Comparison of ENCODE assay signal across 9 cellular contexts in the genomic region with DNA sequence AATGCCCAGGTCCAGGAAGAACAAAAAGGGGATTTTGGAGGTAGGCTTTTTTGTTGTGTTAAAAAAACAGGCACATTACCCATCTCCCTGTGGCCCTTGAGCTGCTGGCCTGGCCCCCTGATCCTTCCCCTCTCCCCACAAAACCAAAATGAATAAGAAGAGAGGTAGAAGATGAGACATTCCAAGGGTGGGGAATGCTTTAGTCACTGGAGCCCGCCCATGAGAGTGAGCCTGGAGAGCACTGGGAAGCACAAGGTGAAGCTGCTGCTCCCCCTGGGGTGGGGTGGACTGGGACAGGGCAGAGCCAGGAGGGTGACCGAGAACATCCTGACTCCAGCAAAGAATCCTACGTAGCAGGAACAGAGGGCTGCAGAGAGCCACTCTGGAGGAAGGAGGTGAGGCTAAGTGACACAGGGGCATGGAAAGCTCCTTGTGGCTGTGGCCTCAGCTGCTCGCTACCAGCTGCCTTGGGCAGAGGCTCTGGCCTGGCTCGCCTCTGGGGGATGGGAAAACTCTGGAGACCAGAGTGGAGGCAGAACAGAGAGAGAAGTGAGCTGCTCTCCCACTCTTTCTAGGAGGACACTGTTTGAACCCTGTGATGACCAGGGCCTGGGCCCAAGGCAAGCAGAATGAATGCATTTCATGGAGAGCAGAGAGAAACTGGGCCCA. TPM values are rescaled to one million over a fixed set of nuclear protein-coding genes. Genes with fewer than 3 reads are reported as not detected.
DNase-seq lines count a peak whose midpoint lies in the region; ATAC-seq and TF ChIP-seq lines count a peak whose summit lies in the region.
"Had no signal": no experiment of that assay in that cellular context is flagged by ENCODE, and none has a peak within 500 bp of the region (broad histone marks: within the 10 kb centered on the region; RNA-seq: fewer than 3 reads in every experiment).

No MANE protein-coding gene starts in this region.

- peak overlapping the region; percentile 67 to 94 for H3K27ac Mint-ChIP-seq in activated naive CD4-positive, alpha-beta T cell treated with anti-CD3 and anti-CD28 coated beads, Interleukin-2, amount 50 U/mL, for 72 hours
- peak overlapping the region; percentile 55 for H3K27ac Mint-ChIP-seq in activated CD8-positive, alpha-beta T cell treated with anti-CD3 and anti-CD28 coated beads for 36 hours
- peak overlapping the region; percentile 88 to 96 for H3K27ac Mint-ChIP-seq in stimulated activated naive CD8-positive, alpha-beta T cell treated with anti-CD3 and anti-CD28 coated beads, Interleukin-15, amount 100 ng/mL, for 72 hours

- H3K4me1 ChIP-seq in effector memory CD4-positive, alpha-beta T cell (ENCODE audit: control insufficient read depth, insufficient read depth, low read length, poor library complexity, severe bottlenecking), result peaks cover 5% of the 10 kb centered on the region

- H3K4me3 Mint-ChIP-seq in activated CD8-positive, alpha-beta T cell treated with anti-CD3 and anti-CD28 coated beads for 36 hours, result no peak overlapping the region
- peak overlapping the region in 1 of 2 donors; percentile 72 for H3K4me3 Mint-ChIP-seq in stimulated activated naive CD8-positive, alpha-beta T cell treated with anti-CD3 and anti-CD28 coated beads, Interleukin-15, amount 100 ng/mL, for 72 hours

- no peak for DNase-seq in activated naive CD4-positive, alpha-beta T cell treated with anti-CD3 and anti-CD28 coated beads, Interleukin-2, amount 50 U/mL, for 72 hours (ENCODE audit: low spot score in 2 of 2)
- DNase-seq in activated naive CD4-positive, alpha-beta T cell (lab: John Stamatoyannopoulos, UW), result no peak
- no peak for DNase-seq in activated CD8-positive, alpha-beta T cell treated with anti-CD3 and anti-CD28 coated beads for 36 hours
- DNase-seq in iPS-NIHi7 (ENCODE audit: extremely low spot score) (peak; percentile 27), NCI-H1694 treated with DMSO at 0.1 percent for 48 hours (lab: John Stamatoyannopoulos, UW) (no peak)
- DNase-seq in stimulated activated naive CD8-positive, alpha-beta T cell treated with anti-CD3 and anti-CD28 coated beads, Interleukin-15, amount 100 ng/mL, for 72 hours, result no peak
- no peak for DNase-seq in effector memory CD4-positive, alpha-beta T cell

- CTCF ChIA-PET in activated CD8-positive, alpha-beta T cell treated with anti-CD3 and anti-CD28 coated beads for 36 hours (lab: Charles Lee), result interaction anchor here (0.7 to 3.3 kb wide), 14 partner anchors 10 to 445 kb away, joined by 3 to 42 read pairs (median 5); a partner anchor contains a TSS

- no peaks in the 10 kb centered on the region for H3K9me3 ChIP-seq in effector memory CD4-positive, alpha-beta T cell (ENCODE audit: control insufficient read depth, low read length)

- H3K4me3 ChIP-seq in effector memory CD4-positive, alpha-beta T cell (ENCODE audit: insufficient read depth, low read depth, low read length, poor library complexity, severe bottlenecking), result no peak overlapping the region
- H3K4me3 ChIP-seq: GM12878 had no signal

- TF ChIP-seq CTCF in activated CD8-positive, alpha-beta T cell treated with anti-CD3 and anti-CD28 coated beads for 36 hours (IDR thresholded peaks at IDR 0.05), result no peak

- H3K36me3 Mint-ChIP-seq in activated naive CD4-positive, alpha-beta T cell treated with anti-CD3 and anti-CD28 coated beads, Interleukin-2, amount 50 U/mL, for 72 hours, result peaks cover 6 to 10% of the 10 kb centered on the region in 2 donors
- H3K36me3 Mint-ChIP-seq in activated CD8-positive, alpha-beta T cell treated with anti-CD3 and anti-CD28 coated beads for 36 hours (ENCODE audit: low read depth), result peaks cover 7% of the 10 kb centered on the region

- POLR2A ChIA-PET in activated CD8-positive, alpha-beta T cell treated with anti-CD3 and anti-CD28 coated beads for 36 hours (lab: Charles Lee), result interaction anchor here (0.6 to 1.0 kb wide), 3 partner anchors 10 to 354 kb away, joined by 3 read pairs; no protein-coding TSS in a partner anchor

- no peaks in the 10 kb centered on the region for H3K27me3 Mint-ChIP-seq in activated CD8-positive, alpha-beta T cell treated with anti-CD3 and anti-CD28 coated beads for 36 hours
- no peaks in the 10 kb centered on the region for H3K27me3 Mint-ChIP-seq in stimulated activated naive CD8-positive, alpha-beta T cell treated with anti-CD3 and anti-CD28 coated beads, Interleukin-15, amount 100 ng/mL, for 72 hours

- intact Hi-C loops in activated CD8-positive, alpha-beta T cell treated with anti-CD3 and anti-CD28 coated beads for 36 hours (cut with micrococcal nuclease), result loop anchor here (1.0 kb wide), 1 partner anchor 351 kb away; no protein-coding TSS in a partner anchor

- peak in 1 of 2 donors; percentile 14 for ATAC-seq in activated naive CD4-positive, alpha-beta T cell treated with anti-CD3 and anti-CD28 coated beads, Interleukin-2, amount 50 U/mL, for 72 hours
- no peak for ATAC-seq in activated CD8-positive, alpha-beta T cell treated with anti-CD3 and anti-CD28 coated beads for 36 hours
- ATAC-seq in stimulated activated naive CD8-positive, alpha-beta T cell treated with anti-CD3 and anti-CD28 coated beads, Interleukin-15, amount 100 ng/mL, for 72 hours, result peak; percentile 40
- no peak for ATAC-seq in HG03108 (IDR thresholded peaks at IDR 0.05; ENCODE audit: unreplicated experiment)

- H3K9me3 Mint-ChIP-seq in activated naive CD4-positive, alpha-beta T cell treated with anti-CD3 and anti-CD28 coated beads, Interleukin-2, amount 50 U/mL, for 72 hours, result peaks cover 0 to 3% of the 10 kb centered on the region in 2 donors
- H3K9me3 Mint-ChIP-seq in activated CD8-positive, alpha-beta T cell treated with anti-CD3 and anti-CD28 coated beads for 36 hours, result no peaks in the 10 kb centered on the region
- H3K9me3 Mint-ChIP-seq in stimulated activated naive CD8-positive, alpha-beta T cell treated with anti-CD3 and anti-CD28 coated beads, Interleukin-15, amount 100 ng/mL, for 72 hours, result no peaks in the 10 kb centered on the region

- peaks cover 9% of the 10 kb centered on the region for H3K4me1 Mint-ChIP-seq in activated CD8-positive, alpha-beta T cell treated with anti-CD3 and anti-CD28 coated beads for 36 hours (ENCODE audit: low read depth)
- H3K4me1 Mint-ChIP-seq in stimulated activated naive CD8-positive, alpha-beta T cell treated with anti-CD3 and anti-CD28 coated beads, Interleukin-15, amount 100 ng/mL, for 72 hours, result peaks cover 13% of the 10 kb centered on the region

- no peak overlapping the region for H3K27ac ChIP-seq in effector memory CD4-positive, alpha-beta T cell (ENCODE audit: insufficient read depth, low read length, poor library complexity, severe bottlenecking)

- H3K36me3 ChIP-seq in effector memory CD4-positive, alpha-beta T cell (ENCODE audit: control insufficient read depth, insufficient read depth, low read length), result no peaks in the 10 kb centered on the region

- H3K27me3 ChIP-seq in effector memory CD4-positive, alpha-beta T cell (replicated peaks; ENCODE audit: control insufficient read depth, insufficient read depth, low read length, poor library complexity, severe bottlenecking), result no peaks in the 10 kb centered on the region

RNA-seq across cellular contexts. Expression of a gene that starts 48.3 kb away (rescaled TPM):
- total RNA-seq in activated naive CD4-positive, alpha-beta T cell treated with anti-CD3 and anti-CD28 coated beads, Interleukin-2, amount 50 U/mL, for 72 hours, result 1 to 10 TPM; 5.1 to 6.3 TPM
- total RNA-seq in activated CD8-positive, alpha-beta T cell treated with anti-CD3 and anti-CD28 coated beads for 36 hours, result 1 to 10 TPM; 6.2 to 6.5 TPM
